ENCODE assay signal across 8 cellular contexts in genomic region chr22:20130319-20130718, GRCh38. TPM values are rescaled to one million over a fixed set of nuclear protein-coding genes. Genes with fewer than 3 reads are reported as not detected.
DNase-seq lines count a peak whose midpoint lies in the region; ATAC-seq and TF ChIP-seq lines count a peak whose summit lies in the region.

No MANE protein-coding gene starts in this region.

- H2AFZ ChIP-seq in IMR-90 (replicated peaks; ENCODE audit: low read length, poor library complexity), result peak overlapping the region; percentile 91

- intact Hi-C loops in IMR-90 (cut with micrococcal nuclease), result no loop called here

- no peak overlapping the region for H2AK5ac ChIP-seq in IMR-90 (ENCODE audit: low read depth, low read length)

- H3K4me1 ChIP-seq in IMR-90 (ENCODE audit: control insufficient read depth, insufficient read depth, low read length) (peaks cover 9% of the 10 kb centered on the region), adipocyte (ENCODE audit: control insufficient read depth, insufficient read depth, low read length) (peaks cover 13% of the 10 kb centered on the region), muscle layer of duodenum (ENCODE audit: control insufficient read depth in 1 of 2, insufficient read depth in 2 of 2, low read length in 2 of 2) (peaks cover 5 to 37% of the 10 kb centered on the region in 2 donors)

- H3K36me3 ChIP-seq in IMR-90 (ENCODE audit: control insufficient read depth, insufficient read depth, low read length), result peaks cover 24% of the 10 kb centered on the region
- H3K36me3 ChIP-seq in adipocyte (ENCODE audit: control insufficient read depth, insufficient read depth, low read length, severe bottlenecking), result peaks cover 22% of the 10 kb centered on the region
- H3K36me3 ChIP-seq in muscle layer of duodenum (ENCODE audit: control insufficient read depth in 1 of 2, insufficient read depth in 2 of 2, low read length in 2 of 2), result peaks cover 5 to 19% of the 10 kb centered on the region in 2 donors

- POLR2A ChIA-PET in IMR-90 (lab: Charles Lee; ENCODE audit: unreplicated experiment), result no interaction called here

- dilution Hi-C loops in IMR-90 (cut with HindIII; ENCODE audit: low sequenced_read_pairs, unreplicated experiment), result no loop called here

- ATAC-seq in IMR-90 (ENCODE audit: low read depth) (no peak), GM18517 (IDR thresholded peaks at IDR 0.05; ENCODE audit: unreplicated experiment) (no peak), HG03139 (IDR thresholded peaks at IDR 0.05; ENCODE audit: unreplicated experiment) (no peak)
- ATAC-seq in activated CD4-positive, CD25-positive, alpha-beta regulatory T cell treated with anti-CD3 and anti-CD28 coated beads, Interleukin-2, amount 50 U/mL, for 24 hours, result no peak

- peaks cover 3% of the 10 kb centered on the region; the same call in 1 of the 2 replicates for H3K9me1 ChIP-seq in IMR-90 (ENCODE audit: insufficient read depth, low read length)

- CTCF ChIA-PET in IMR-90 (lab: Yijun Ruan, JAX), result no interaction called here

- H3K79me1 ChIP-seq in IMR-90 (ENCODE audit: low read depth in 1 of 2, low read length in 2 of 2), result peaks cover 3 to 33% of the 10 kb centered on the region in 2 experiments

- H2AK9ac ChIP-seq in IMR-90 (replicated peaks; ENCODE audit: low read depth, low read length, poor library complexity), result peak overlapping the region; percentile 87

- no peak for TF ChIP-seq POLR2A in IMR-90 (IDR thresholded peaks at IDR 0.05; ENCODE audit: low read depth, low read length)

- H3K27ac ChIP-seq in C4-2B (peak overlapping the region; percentile 72), IMR-90 (ENCODE audit: insufficient read depth, low read length) (no peak overlapping the region), muscle layer of duodenum (ENCODE audit: low read length) (no peak overlapping the region)

- H2BK20ac ChIP-seq in IMR-90 (ENCODE audit: low read depth, low read length), result no peak overlapping the region

- H3K9me3 ChIP-seq in IMR-90 (ENCODE audit: control insufficient read depth, insufficient read depth, low read length), result no peaks in the 10 kb centered on the region
- H3K9me3 ChIP-seq in adipocyte (ENCODE audit: control insufficient read depth, low read length), result no peaks in the 10 kb centered on the region
- no peaks in the 10 kb centered on the region for H3K9me3 ChIP-seq in muscle layer of duodenum (ENCODE audit: control insufficient read depth in 1 of 2, low read length in 2 of 2)

- H4K91ac ChIP-seq in IMR-90 (ENCODE audit: insufficient read depth, low read depth, low read length), result no peak overlapping the region

- DNase-seq in IMR-90 (no peak), adipocyte (ENCODE audit: low read depth) (no peak), foreskin fibroblast (no peak)

- H3K56ac ChIP-seq in IMR-90 (ENCODE audit: extremely low read depth, insufficient read depth, low read length), result no peak overlapping the region

- peaks cover 35% of the 10 kb centered on the region for H4K20me1 ChIP-seq in IMR-90 (ENCODE audit: insufficient read depth, low read length)

- no TSS peak for BruUV-seq in IMR-90 (replicated peaks; lab: Mats Ljungman, UMichigan)

- H2BK120ac ChIP-seq in IMR-90 (ENCODE audit: low read depth, low read length), result no peak overlapping the region

- H3K27me3 ChIP-seq in IMR-90 (ENCODE audit: control insufficient read depth, insufficient read depth, low read length) (no peaks in the 10 kb centered on the region), adipocyte (replicated peaks; ENCODE audit: control insufficient read depth, insufficient read depth, low read length) (no peaks in the 10 kb centered on the region), muscle layer of duodenum (ENCODE audit: low read depth, low read length) (no peaks in the 10 kb centered on the region)

- no peak overlapping the region for H3K18ac ChIP-seq in IMR-90 (ENCODE audit: low read depth, low read length)

- H3K4me3 ChIP-seq in IMR-90 (ENCODE audit: insufficient read depth, low read depth, low read length), result no peak overlapping the region
- H3K4me3 ChIP-seq in adipocyte (ENCODE audit: low read length), result no peak overlapping the region
- peak overlapping the region; percentile 3 to 83 for H3K4me3 ChIP-seq in muscle layer of duodenum (ENCODE audit: low read depth in 1 of 2, low read length in 2 of 2)
- peak overlapping the region in 1 of 2 donors; percentile 85 for H3K4me3 ChIP-seq in foreskin fibroblast (ENCODE audit: low read depth in 1 of 2, low read length in 2 of 2)

- 80% methylated on average over 1 of the region's 3 CpGs; no CpG with 5 or more reads in 1 of the 2 experiments for WGBS in IMR-90 (ENCODE audit: extremely low coverage in 2 of 2, insufficient read length in 1 of 2), 2 experiments

- H3K14ac ChIP-seq in IMR-90 (replicated peaks; ENCODE audit: low read depth, low read length), result no peak overlapping the region

- no peak overlapping the region for H3K4ac ChIP-seq in IMR-90 (ENCODE audit: low read depth, low read length)

- TF ChIP-seq CTCF in C4-2B (conservative IDR thresholded peaks at IDR 0.05) (no peak; the same call in 1 of the 2 replicates), IMR-90 (conservative IDR thresholded peaks at IDR 0.05; ENCODE audit: low read depth, low read length) (no peak), foreskin fibroblast (IDR thresholded peaks at IDR 0.05; ENCODE audit: low read depth, low read length) (no peak)

- in situ Hi-C loops in IMR-90 (cut with MboI; ENCODE audit: low sequenced_read_pairs), result no loop called here

- H3K4me2 ChIP-seq in IMR-90 (ENCODE audit: low read depth, low read length), result no peak overlapping the region

- H2BK15ac ChIP-seq in IMR-90 (ENCODE audit: low read depth, low read length), result no peak overlapping the region

- peak overlapping the region in 1 of 2 experiments; percentile 76; a peak in 2 of 4 replicates for H4K8ac ChIP-seq in IMR-90 (ENCODE audit: low read depth in 2 of 2, low read length in 2 of 2)

- no peak for TF ChIP-seq RAD21 in IMR-90 (IDR thresholded peaks at IDR 0.05; ENCODE audit: low read length)

- no peak overlapping the region; the same call in 1 of the 2 replicates for H4K5ac ChIP-seq in IMR-90 (ENCODE audit: low read depth, low read length)

- no peak overlapping the region for H3K9ac ChIP-seq in IMR-90 (ENCODE audit: low read depth, low read length)
- peak overlapping the region; percentile 49 for H3K9ac ChIP-seq in adipocyte (ENCODE audit: low read length)

- no peak overlapping the region for H2BK5ac ChIP-seq in IMR-90 (ENCODE audit: low read depth, low read length, poor library complexity, severe bottlenecking)

- no peak overlapping the region for H3K23ac ChIP-seq in IMR-90 (ENCODE audit: low read depth, low read length)

TF ChIP-seq in IMR-90, 13 proteins besides CTCF, POLR2A, EP300 and RAD21 (continues in another document):
- TF ChIP-seq CHD1 (IDR thresholded peaks at IDR 0.05; ENCODE audit: low read depth, low read length) (no peak), SMC3 (IDR thresholded peaks at IDR 0.05; ENCODE audit: low read depth, low read length) (no peak), CEBPB (IDR thresholded peaks at IDR 0.05; ENCODE audit: low read depth, low read length) (no peak), FOS (IDR thresholded peaks at IDR 0.05; ENCODE audit: low read depth, low read length) (no peak), MAFK (IDR thresholded peaks at IDR 0.05; ENCODE audit: low read depth, low read length) (no peak), RCOR1 (IDR thresholded peaks at IDR 0.05; ENCODE audit: insufficient replicate concordance, low read length) (no peak), RFX5 (IDR thresholded peaks at IDR 0.05; ENCODE audit: low read depth, low read length) (no peak), USF2 (IDR thresholded peaks at IDR 0.05; ENCODE audit: low read depth, low read length) (no peak), MXI1 (IDR thresholded peaks at IDR 0.05; ENCODE audit: borderline replicate concordance, low read depth, low read length) (no peak), ELK1 (IDR thresholded peaks at IDR 0.05; ENCODE audit: borderline replicate concordance, low read depth, low read length) (no peak)

RNA-seq across cellular contexts. Expression of gene ZDHHC8, which starts 1.3 kb away (rescaled TPM):
- 2.5 and 4.4 TPM in 2 replicates for total RNA-seq in IMR-90 (2012; rRNA removed)
- 72.6 and 75.6 TPM in 2 replicates for polyA plus RNA-seq in IMR-90 (2012; rRNA removed)
- polyA plus RNA-seq in IMR-90 (2012; cell fraction: cytosol; rRNA removed), result 49.9 and 121 TPM in 2 replicates
- polyA plus RNA-seq in IMR-90 (2012; cell fraction: nucleus; rRNA removed; ENCODE audit: low replicate concordance), result 275 and 805 TPM in 2 replicates

RNA-seq across cellular contexts. Expression of gene TRMT2A, which starts 13.3 kb away (rescaled TPM):
- 12.8 and 22.0 TPM in 2 replicates for total RNA-seq in IMR-90 (2012; rRNA removed)
- polyA plus RNA-seq in IMR-90 (2012; rRNA removed), result 39.1 and 46.4 TPM in 2 replicates
- 17.4 and 20.9 TPM in 2 replicates for polyA plus RNA-seq in IMR-90 (2012; cell fraction: cytosol; rRNA removed)
- 229 and 533 TPM in 2 replicates for polyA plus RNA-seq in IMR-90 (2012; cell fraction: nucleus; rRNA removed; ENCODE audit: low replicate concordance)

RNA-seq across cellular contexts. Expression of gene RANBP1, which starts 14.4 kb away (rescaled TPM):
- 173 and 271 TPM in 2 replicates for total RNA-seq in IMR-90 (2012; rRNA removed)
- 376 and 419 TPM in 2 replicates for polyA plus RNA-seq in IMR-90 (2012; rRNA removed)
- 171 and 509 TPM in 2 replicates for polyA plus RNA-seq in IMR-90 (2012; cell fraction: cytosol; rRNA removed)
- 88.9 and 183 TPM in 2 replicates for polyA plus RNA-seq in IMR-90 (2012; cell fraction: nucleus; rRNA removed; ENCODE audit: low replicate concordance)

RNA-seq across cellular contexts. Expression of gene CCDC188, which starts 20.5 kb away (rescaled TPM):
- total RNA-seq in IMR-90 (2012; rRNA removed), result not detected in 2 replicates
- 0.10 and 0.32 TPM in 2 replicates for polyA plus RNA-seq in IMR-90 (2012; rRNA removed)
- polyA plus RNA-seq in IMR-90 (2012; cell fraction: cytosol; rRNA removed), result 0.09 TPM in 1 of 2 replicates, not detected in the other
- polyA plus RNA-seq in IMR-90 (2012; cell fraction: nucleus; rRNA removed; ENCODE audit: low replicate concordance), result 1.7 and 4.3 TPM in 2 replicates

RNA-seq across cellular contexts. Expression of gene DGCR8, which starts 50.3 kb away (rescaled TPM):
- 16.7 and 22.8 TPM in 2 replicates for total RNA-seq in IMR-90 (2012; rRNA removed)
- 21.5 and 25.3 TPM in 2 replicates for polyA plus RNA-seq in IMR-90 (2012; rRNA removed)
- 12.2 and 14.6 TPM in 2 replicates for polyA plus RNA-seq in IMR-90 (2012; cell fraction: cytosol; rRNA removed)
- 122 and 125 TPM in 2 replicates for polyA plus RNA-seq in IMR-90 (2012; cell fraction: nucleus; rRNA removed; ENCODE audit: low replicate concordance)

Comparison
In these comparisons a context has a peak if more than half of its experiments do, and no peak if none do; other contexts are left out.
1. H3K4me3 ChIP-seq: peak in muscle layer of duodenum (2 of 2); none in IMR-90 (single experiment) and adipocyte (single experiment).